32 cellular contexts compared by ENCODE assay signal in the genomic region with DNA sequence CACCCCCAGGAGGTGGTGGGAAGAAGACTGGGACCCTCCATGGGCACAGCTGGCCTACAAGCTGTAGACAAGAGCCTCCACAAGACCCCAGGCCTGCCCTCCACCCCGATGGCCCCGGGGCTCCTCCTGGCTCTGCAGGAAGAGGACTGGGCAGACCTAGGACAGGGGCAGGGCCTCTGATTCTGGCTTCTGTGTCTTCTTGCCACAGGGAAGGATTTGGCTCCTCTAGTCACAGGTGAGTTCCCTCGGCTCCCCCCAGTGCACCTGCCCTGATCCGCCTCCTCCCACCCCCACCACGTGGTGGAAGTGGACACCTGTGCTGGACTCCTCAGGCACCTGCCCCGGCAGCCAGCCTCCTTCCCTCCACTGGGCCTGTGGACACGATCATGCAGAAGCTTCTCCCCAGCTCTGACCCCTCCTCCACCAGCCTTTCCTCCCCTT. TPM values are rescaled to one million over a fixed set of nuclear protein-coding genes. Genes with fewer than 3 reads are reported as not detected.
DNase-seq lines count a peak whose midpoint lies in the region; ATAC-seq and TF ChIP-seq lines count a peak whose summit lies in the region.
"Had no signal": no experiment of that assay in that cellular context is flagged by ENCODE, and none has a peak within 500 bp of the region (broad histone marks: within the 10 kb centered on the region; RNA-seq: fewer than 3 reads in every experiment).

No MANE protein-coding gene starts in this region.

- H3K27ac ChIP-seq in right atrium auricular region (no peak overlapping the region), psoas muscle (no peak overlapping the region)
- H3K27ac ChIP-seq: ascending aorta, gastroesophageal sphincter, left ventricle myocardium inferior, PC-9, upper lobe of right lung had no signal

- CTCF ChIA-PET in activated CD4-positive, alpha-beta memory T cell treated with anti-CD3 and anti-CD28 coated beads for 36 hours (lab: Charles Lee): no interaction called here

- no peak for ATAC-seq in left cardiac atrium
- ATAC-seq in psoas muscle: no peak
- no peak for ATAC-seq in HG03045 (IDR thresholded peaks at IDR 0.05; ENCODE audit: unreplicated experiment)
- ATAC-seq: gastroesophageal sphincter; HepG2; naive thymus-derived CD4-positive, alpha-beta T cell; upper lobe of right lung had no signal

- no peak overlapping the region for H3K27ac Mint-ChIP-seq in activated CD4-positive, alpha-beta memory T cell treated with anti-CD3 and anti-CD28 coated beads for 36 hours
- H3K27ac Mint-ChIP-seq: activated T-helper 2 cell treated with anti-CD3 and anti-CD28 coated beads, Interferon-gamma antibody, Interleukin-2, Interleukin-4, amounts not matched to agents 10 μg/mL and 5 μg/mL and 100 μg/mL, durations not matched to agents 14 hours and 24 hours and 36 hours had no signal

- TF ChIP-seq CTCF in right atrium auricular region (IDR thresholded peaks at IDR 0.05) (no peak), psoas muscle (IDR thresholded peaks at IDR 0.05) (no peak)

- H3K27me3 ChIP-seq in right atrium auricular region (no peaks in the 10 kb centered on the region), psoas muscle (ENCODE audit: insufficient read depth in 3 of 3, low read length in 2 of 3) (peaks cover 0 to 20% (median 0%) of the 10 kb centered on the region in 3 donors)
- H3K27me3 ChIP-seq: ascending aorta, upper lobe of right lung had no signal

- POLR2A ChIA-PET in activated CD4-positive, alpha-beta memory T cell treated with anti-CD3 and anti-CD28 coated beads for 36 hours (lab: Charles Lee): no interaction called here

- WGBS in psoas muscle, 3 donors: 66 to 74% (median 69%) methylated on average over 6 to 7 of the region's 7 CpGs

- H3K36me3 ChIP-seq in right atrium auricular region: no peaks in the 10 kb centered on the region
- H3K36me3 ChIP-seq in psoas muscle (ENCODE audit: insufficient read depth in 1 of 2, low read depth in 1 of 2): no peaks in the 10 kb centered on the region
- H3K36me3 ChIP-seq: ascending aorta, gastroesophageal sphincter, left ventricle myocardium inferior, upper lobe of right lung had no signal

- peaks cover 6% of the 10 kb centered on the region for H3K4me1 Mint-ChIP-seq in activated CD4-positive, alpha-beta memory T cell treated with anti-CD3 and anti-CD28 coated beads for 36 hours (ENCODE audit: low read depth)
- H3K4me1 Mint-ChIP-seq: activated naive CD8-positive, alpha-beta T cell treated with anti-CD3 and anti-CD28 coated beads, Interleukin-2, amount 10 ng/mL, durations not matched to agents 7 days and 5 days had no signal

- H3K4me3 ChIP-seq in right atrium auricular region (no peak overlapping the region), psoas muscle (no peak overlapping the region)
- H3K4me3 ChIP-seq: ascending aorta, gastroesophageal sphincter, left ventricle myocardium inferior, PC-9, smooth muscle cell, upper lobe of right lung had no signal

- DNase-seq in right atrium auricular region (ENCODE audit: low spot score) (peak; percentile 28), left cardiac atrium (no peak), mesenteric fat pad (ENCODE audit: low spot score) (peak; percentile 79), NCI-H345 (lab: John Stamatoyannopoulos, UW) (no peak), psoas muscle (no peak), LoVo (ENCODE audit: low spot score) (no peak)
- peak; percentile 6 for DNase-seq in activated CD4-positive, alpha-beta memory T cell treated with anti-CD3 and anti-CD28 coated beads for 36 hours
- DNase-seq: activated CD4-positive, alpha-beta T cell treated with anti-CD3 and anti-CD28 coated beads for 4 hours; activated naive CD8-positive, alpha-beta T cell treated with anti-CD3 and anti-CD28 coated beads, Interleukin-2, amount 10 ng/mL, durations not matched to agents 7 days and 5 days; caudate nucleus; dermis blood vessel endothelial cell; GOT3; hypothalamus; left ventricle myocardium inferior; midbrain; MV-4-11; NCI-H1694 treated with DMSO at 0.1 percent for 48 hours; NCI-H510A treated with DMSO at 0.1 percent for 48 hours; occipital lobe; PC-9; retina; Right ventricle myocardium superior; stimulated activated CD4-positive, alpha-beta T cell treated with anti-CD3 and anti-CD28 coated beads, Interleukin-2, amount 100 ng/mL, for 24 hours; upper lobe of right lung had no signal

- no peaks in the 10 kb centered on the region for H3K9me3 Mint-ChIP-seq in activated CD4-positive, alpha-beta memory T cell treated with anti-CD3 and anti-CD28 coated beads for 36 hours
- H3K9me3 Mint-ChIP-seq: activated naive CD8-positive, alpha-beta T cell treated with anti-CD3 and anti-CD28 coated beads, Interleukin-2, amount 10 ng/mL, durations not matched to agents 7 days and 5 days; activated T-helper 2 cell treated with anti-CD3 and anti-CD28 coated beads, Interferon-gamma antibody, Interleukin-2, Interleukin-4, amounts not matched to agents 10 μg/mL and 5 μg/mL and 100 μg/mL, durations not matched to agents 14 hours and 24 hours and 36 hours; T-helper 2 cell treated with Interferon-gamma antibody and Interleukin-4, amounts not matched to agents 5 μg/mL and 100 μg/mL, for 36 hours had no signal

- intact Hi-C loops in left cardiac atrium (cut with DNase I) (no loop called here), psoas muscle (cut with DNase I) (no loop called here)
- intact Hi-C loops in activated CD4-positive, alpha-beta memory T cell treated with anti-CD3 and anti-CD28 coated beads for 36 hours (cut with micrococcal nuclease): no loop called here

- H3K4me1 ChIP-seq in right atrium auricular region: no peaks in the 10 kb centered on the region
- peaks cover 4% of the 10 kb centered on the region for H3K4me1 ChIP-seq in psoas muscle
- H3K4me1 ChIP-seq: ascending aorta, left ventricle myocardium inferior had no signal

- H3K36me3 Mint-ChIP-seq in activated CD4-positive, alpha-beta memory T cell treated with anti-CD3 and anti-CD28 coated beads for 36 hours: no peaks in the 10 kb centered on the region
- H3K36me3 Mint-ChIP-seq: activated naive CD8-positive, alpha-beta T cell treated with anti-CD3 and anti-CD28 coated beads, Interleukin-2, amount 10 ng/mL, durations not matched to agents 7 days and 5 days; naive thymus-derived CD4-positive, alpha-beta T cell had no signal

- no peak overlapping the region for H3K4me3 Mint-ChIP-seq in activated CD4-positive, alpha-beta memory T cell treated with anti-CD3 and anti-CD28 coated beads for 36 hours
- H3K4me3 Mint-ChIP-seq: activated naive CD8-positive, alpha-beta T cell treated with anti-CD3 and anti-CD28 coated beads, Interleukin-2, amount 10 ng/mL, durations not matched to agents 7 days and 5 days; naive thymus-derived CD4-positive, alpha-beta T cell; T-helper 2 cell treated with Interferon-gamma antibody and Interleukin-4, amounts not matched to agents 5 μg/mL and 100 μg/mL, for 36 hours had no signal

- H3K27me3 Mint-ChIP-seq in activated CD4-positive, alpha-beta memory T cell treated with anti-CD3 and anti-CD28 coated beads for 36 hours: peaks cover 10% of the 10 kb centered on the region

- H3K9me3 ChIP-seq in right atrium auricular region (no peaks in the 10 kb centered on the region), psoas muscle (no peaks in the 10 kb centered on the region)
- H3K9me3 ChIP-seq: ascending aorta, gastroesophageal sphincter, left ventricle myocardium inferior, upper lobe of right lung had no signal

RNA-seq across cellular contexts. Expression of a gene that starts 53.4 kb away (rescaled TPM):
- 10 to 100 TPM; 41.3 to 73.9 TPM for total RNA-seq in right atrium auricular region
- 10 to 100 TPM; 26.7 to 40.5 TPM for total RNA-seq in left cardiac atrium
- total RNA-seq in activated CD4-positive, alpha-beta memory T cell treated with anti-CD3 and anti-CD28 coated beads for 36 hours: 100 to 1,000 TPM; 138 to 142 TPM
- 32.8 TPM for total RNA-seq in mesenteric fat pad
- 100 to 1,000 TPM in 1 of 4 donors, 10 to 100 TPM in 3; 56.8 to 143 (median 92.2) TPM for total RNA-seq in psoas muscle
- 100 to 1,000 TPM; 106 to 226 (median 208) TPM for polyA plus RNA-seq in psoas muscle

Comparison
In these comparisons a context has a peak if more than half of its experiments do, and no peak if none do; other contexts are left out.
1. DNase-seq: peak in right atrium auricular region (single experiment), activated CD4-positive, alpha-beta memory T cell treated with anti-CD3 and anti-CD28 coated beads for 36 hours (single experiment) and mesenteric fat pad (single experiment); none in left cardiac atrium (single experiment), NCI-H345 (single experiment), psoas muscle (0 of 2) and LoVo (single experiment).